Comparison of ENCODE assay signal across 2 cellular contexts in genomic region chr3:53788038-53788437, GRCh38.
A peak's percentile ranks its signal among the peaks of the same experiment; 100 is the strongest.
TF ChIP-seq lines count a peak whose summit lies in the region.

No MANE protein-coding gene starts in this region.

TF ChIP-seq in HepG2, 621 proteins besides CTCF, POLR2A, EP300 and RAD21:
- TF ChIP-seq ZNF639 (CRISPR knock-in tag; conservative IDR thresholded peaks at IDR 0.05) (no peak), GZF1 (CRISPR knock-in tag; IDR thresholded peaks at IDR 0.05) (no peak), CBX2 (IDR thresholded peaks at IDR 0.05; ENCODE audit: low read depth, low read length) (no peak), CBX2 (CRISPR knock-in tag; IDR thresholded peaks at IDR 0.05; ENCODE audit: low read depth) (no peak), ZNF180 (CRISPR knock-in tag; IDR thresholded peaks at IDR 0.05; ENCODE audit: borderline replicate concordance, low read depth) (no peak), MEF2D (CRISPR knock-in tag; IDR thresholded peaks at IDR 0.05) (no peak), MEIS2 (CRISPR knock-in tag; IDR thresholded peaks at IDR 0.05) (no peak), CEBPB (IDR thresholded peaks at IDR 0.05; ENCODE audit: borderline replicate concordance, low read depth, low read length) (peak; percentile 52; the same call in 1 of the 2 replicates), FLYWCH1 (CRISPR knock-in tag; IDR thresholded peaks at IDR 0.05) (no peak), SALL1 (CRISPR knock-in tag; IDR thresholded peaks at IDR 0.05) (0 out of 2 replicates have a peak, but pooled peaks have one; percentile 36), ZFP90 (CRISPR knock-in tag; IDR thresholded peaks at IDR 0.05; ENCODE audit: borderline replicate concordance) (no peak), ZNF142 (CRISPR knock-in tag; IDR thresholded peaks at IDR 0.05) (no peak), ZNF136 (CRISPR knock-in tag; IDR thresholded peaks at IDR 0.05; ENCODE audit: low read depth) (no peak), ZSCAN30 (CRISPR knock-in tag; IDR thresholded peaks at IDR 0.05) (no peak), NAIF1 (CRISPR knock-in tag; IDR thresholded peaks at IDR 0.05; ENCODE audit: borderline replicate concordance) (no peak), SMAD3 (CRISPR knock-in tag; IDR thresholded peaks at IDR 0.05) (no peak), ZNF224 (CRISPR knock-in tag; IDR thresholded peaks at IDR 0.05) (no peak), NR0B2 (CRISPR knock-in tag; IDR thresholded peaks at IDR 0.05) (no peak)

TF ChIP-seq in WTC11, 78 proteins besides CTCF, POLR2A, EP300 and RAD21:
- no peak for TF ChIP-seq JAZF1 (CRISPR knock-in tag; IDR thresholded peaks at IDR 0.05)
- no peak for TF ChIP-seq ZNF121 (CRISPR knock-in tag; IDR thresholded peaks at IDR 0.05)
- TF ChIP-seq ERG (CRISPR knock-in tag; IDR thresholded peaks at IDR 0.05): no peak
- no peak for TF ChIP-seq FOXK1 (CRISPR knock-in tag; IDR thresholded peaks at IDR 0.05)
- TF ChIP-seq FOXP4 (CRISPR knock-in tag; IDR thresholded peaks at IDR 0.05): no peak
- no peak for TF ChIP-seq CDX4 (CRISPR knock-in tag; IDR thresholded peaks at IDR 0.05; ENCODE audit: borderline replicate concordance)
- TF ChIP-seq OVOL2 (CRISPR knock-in tag; IDR thresholded peaks at IDR 0.05; ENCODE audit: borderline replicate concordance): no peak
- TF ChIP-seq ZNF263 (CRISPR knock-in tag; IDR thresholded peaks at IDR 0.05; ENCODE audit: low read depth): no peak
